Comparison of ENCODE assay signal across 8 cellular contexts in the genomic region with DNA sequence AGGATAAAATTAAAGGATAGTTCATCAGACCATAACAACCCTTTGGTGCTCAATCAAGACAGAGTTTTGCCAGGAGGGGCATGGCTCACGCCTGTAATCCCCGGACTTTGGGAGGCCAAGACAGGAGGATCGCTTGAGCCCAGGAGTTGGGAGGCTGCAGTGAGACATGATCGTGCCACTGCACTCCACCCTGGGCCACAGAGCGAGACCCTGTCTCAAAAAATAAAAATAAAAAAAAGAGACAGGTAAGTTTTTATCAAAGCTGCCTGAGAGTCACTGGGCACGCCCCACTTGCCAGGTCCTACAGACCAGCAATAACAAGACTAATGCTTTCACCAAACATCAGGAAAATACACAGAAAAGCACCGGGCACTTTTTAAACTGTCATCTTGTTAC. TPM values are rescaled to one million over a fixed set of nuclear protein-coding genes. Genes with fewer than 3 reads are reported as not detected.
DNase-seq lines count a peak whose midpoint lies in the region; ATAC-seq lines count a peak whose summit lies in the region.

No MANE protein-coding gene starts in this region.

- DNase-seq in activated T-cell treated with anti-CD3 and anti-CD28 coated beads, Interleukin-2, amount 50 U/mL, for 4 hours: no peak
- no peak for DNase-seq in NCI-H1436 (lab: John Stamatoyannopoulos, UW)

- peaks cover 34% of the 10 kb centered on the region for H3K4me1 Mint-ChIP-seq in activated T-cell treated with anti-CD3 and anti-CD28 coated beads, Interleukin-2, amount 50 U/mL, for 4 hours (ENCODE audit: low read depth)

- peaks cover 2 to 27% (median 24%) of the 10 kb centered on the region in 5 donors for H3K4me1 ChIP-seq in subcutaneous abdominal adipose tissue (ENCODE audit: control insufficient read depth in 5 of 5, insufficient read depth in 5 of 5, low read length in 5 of 5)

- peak overlapping the region; percentile 56 for H3K4me3 ChIP-seq in iPS-11a (ENCODE audit: low read depth, low read length)
- H3K4me3 ChIP-seq in subcutaneous abdominal adipose tissue (ENCODE audit: low read depth in 1 of 5, low read length in 5 of 5): peak overlapping the region; percentile 70 to 79 (median 75)

- peak overlapping the region; percentile 93 for H3K27ac ChIP-seq in subcutaneous abdominal adipose tissue (ENCODE audit: low read depth, low read length)

- H3K27me3 Mint-ChIP-seq in activated T-cell treated with anti-CD3 and anti-CD28 coated beads, Interleukin-2, amount 50 U/mL, for 4 hours (ENCODE audit: low read depth): no peaks in the 10 kb centered on the region

- no peaks in the 10 kb centered on the region for H3K9me3 Mint-ChIP-seq in activated T-cell treated with anti-CD3 and anti-CD28 coated beads, Interleukin-2, amount 50 U/mL, for 4 hours

- H3K27me3 ChIP-seq in subcutaneous abdominal adipose tissue (ENCODE audit: control insufficient read depth in 5 of 5, insufficient read depth in 4 of 5, low read length in 5 of 5): no peaks in the 10 kb centered on the region

- H3K36me3 ChIP-seq in subcutaneous abdominal adipose tissue (ENCODE audit: control insufficient read depth in 5 of 5, insufficient read depth in 5 of 5, low read length in 5 of 5): peaks cover 0 to 2% (median 0%) of the 10 kb centered on the region in 5 donors

- H3K9ac ChIP-seq in subcutaneous abdominal adipose tissue (ENCODE audit: low read length in 5 of 5): peak overlapping the region; percentile 26 to 86 (median 78)

- peak; percentile 3 for ATAC-seq in GM18861 (IDR thresholded peaks at IDR 0.05; ENCODE audit: unreplicated experiment)
- ATAC-seq in HG03025 (IDR thresholded peaks at IDR 0.05; ENCODE audit: low FRiP score, unreplicated experiment): peak; percentile 2
- ATAC-seq in activated T-cell treated with anti-CD3 and anti-CD28 coated beads, Interleukin-2, amount 50 U/mL, for 4 hours: peak; percentile 0 to 6
- ATAC-seq in GM18520 (IDR thresholded peaks at IDR 0.05; ENCODE audit: unreplicated experiment): no peak
- no peak for ATAC-seq in HG03565 (IDR thresholded peaks at IDR 0.05; ENCODE audit: unreplicated experiment)

- H3K9me3 ChIP-seq in subcutaneous abdominal adipose tissue (ENCODE audit: control insufficient read depth in 5 of 5, low read length in 5 of 5): no peaks in the 10 kb centered on the region

- peak overlapping the region; percentile 93 for H3K4me3 Mint-ChIP-seq in activated T-cell treated with anti-CD3 and anti-CD28 coated beads, Interleukin-2, amount 50 U/mL, for 4 hours

- peaks cover 10% of the 10 kb centered on the region for H3K36me3 Mint-ChIP-seq in activated T-cell treated with anti-CD3 and anti-CD28 coated beads, Interleukin-2, amount 50 U/mL, for 4 hours (ENCODE audit: insufficient read depth)

RNA-seq across cellular contexts. Expression of a gene that starts 0.8 kb away (rescaled TPM):
- total RNA-seq in activated T-cell treated with anti-CD3 and anti-CD28 coated beads, Interleukin-2, amount 50 U/mL, for 4 hours: 10 to 100 TPM; 36.8 to 44.4 (median 44.4) TPM

RNA-seq across cellular contexts. Expression of a gene that starts 6.4 kb away (rescaled TPM):
- total RNA-seq in activated T-cell treated with anti-CD3 and anti-CD28 coated beads, Interleukin-2, amount 50 U/mL, for 4 hours: 10 to 100 TPM in 2 of 3 donors, 1 to 10 TPM in 1; 9.5 to 10.9 (median 10.3) TPM

RNA-seq across cellular contexts. Expression of a gene that starts 59.9 kb away (rescaled TPM):
- 10 to 100 TPM in 1 of 3 donors, 1 to 10 TPM in 2; 8.6 to 11.4 (median 9.6) TPM for total RNA-seq in activated T-cell treated with anti-CD3 and anti-CD28 coated beads, Interleukin-2, amount 50 U/mL, for 4 hours

Comparison
In these comparisons a context has a peak if more than half of its experiments do, and no peak if none do; other contexts are left out.
1. ATAC-seq: peak in GM18861 (single experiment), HG03025 (single experiment) and activated T-cell treated with anti-CD3 and anti-CD28 coated beads, Interleukin-2, amount 50 U/mL, for 4 hours (2 of 2); none in GM18520 (single experiment) and HG03565 (single experiment).